2 cellular contexts compared by ENCODE assay signal in genomic region chr9:4831119-4831518, GRCh38.
TF ChIP-seq lines count a peak whose summit lies in the region.

No MANE protein-coding gene starts in this region.

TF ChIP-seq in HCT116, 20 proteins besides CTCF, POLR2A, EP300 and RAD21 (continued from another document):
- TF ChIP-seq, protein P1, sequence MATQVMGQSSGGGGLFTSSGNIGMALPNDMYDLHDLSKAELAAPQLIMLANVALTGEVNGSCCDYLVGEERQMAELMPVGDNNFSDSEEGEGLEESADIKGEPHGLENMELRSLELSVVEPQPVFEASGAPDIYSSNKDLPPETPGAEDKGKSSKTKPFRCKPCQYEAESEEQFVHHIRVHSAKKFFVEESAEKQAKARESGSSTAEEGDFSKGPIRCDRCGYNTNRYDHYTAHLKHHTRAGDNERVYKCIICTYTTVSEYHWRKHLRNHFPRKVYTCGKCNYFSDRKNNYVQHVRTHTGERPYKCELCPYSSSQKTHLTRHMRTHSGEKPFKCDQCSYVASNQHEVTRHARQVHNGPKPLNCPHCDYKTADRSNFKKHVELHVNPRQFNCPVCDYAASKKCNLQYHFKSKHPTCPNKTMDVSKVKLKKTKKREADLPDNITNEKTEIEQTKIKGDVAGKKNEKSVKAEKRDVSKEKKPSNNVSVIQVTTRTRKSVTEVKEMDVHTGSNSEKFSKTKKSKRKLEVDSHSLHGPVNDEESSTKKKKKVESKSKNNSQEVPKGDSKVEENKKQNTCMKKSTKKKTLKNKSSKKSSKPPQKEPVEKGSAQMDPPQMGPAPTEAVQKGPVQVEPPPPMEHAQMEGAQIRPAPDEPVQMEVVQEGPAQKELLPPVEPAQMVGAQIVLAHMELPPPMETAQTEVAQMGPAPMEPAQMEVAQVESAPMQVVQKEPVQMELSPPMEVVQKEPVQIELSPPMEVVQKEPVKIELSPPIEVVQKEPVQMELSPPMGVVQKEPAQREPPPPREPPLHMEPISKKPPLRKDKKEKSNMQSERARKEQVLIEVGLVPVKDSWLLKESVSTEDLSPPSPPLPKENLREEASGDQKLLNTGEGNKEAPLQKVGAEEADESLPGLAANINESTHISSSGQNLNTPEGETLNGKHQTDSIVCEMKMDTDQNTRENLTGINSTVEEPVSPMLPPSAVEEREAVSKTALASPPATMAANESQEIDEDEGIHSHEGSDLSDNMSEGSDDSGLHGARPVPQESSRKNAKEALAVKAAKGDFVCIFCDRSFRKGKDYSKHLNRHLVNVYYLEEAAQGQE (IDR thresholded peaks at IDR 0.05; ENCODE audit: low read depth): no peak

TF ChIP-seq in WTC11, 78 proteins besides CTCF, POLR2A, EP300 and RAD21 (continued from another document):
- TF ChIP-seq PRDM15 (CRISPR knock-in tag; IDR thresholded peaks at IDR 0.05) (no peak), NFYB (CRISPR knock-in tag; conservative IDR thresholded peaks at IDR 0.05; ENCODE audit: low read depth) (no peak), ETV6 (CRISPR knock-in tag; IDR thresholded peaks at IDR 0.05) (no peak)
TF ChIP-seq in WTC11: peak in this region for 0.
